Comparison of ENCODE assay signal across 9 cellular contexts in genomic region chr19:14072535-14073231, GRCh38. TPM values are rescaled to one million over a fixed set of nuclear protein-coding genes. Genes with fewer than 3 reads are reported as not detected.
DNase-seq lines count a peak whose midpoint lies in the region; ATAC-seq and TF ChIP-seq lines count a peak whose summit lies in the region.
"Had no signal": no experiment of that assay in that cellular context is flagged by ENCODE, and none has a peak within 500 bp of the region (broad histone marks: within the 10 kb centered on the region; RNA-seq: fewer than 3 reads in every experiment).

Gene MISP3 (plus strand): TSS chr19:14072786. CDS start chr19:14073310, 524 bp downstream.

- no peak for TF ChIP-seq CTCF in parathyroid adenoma (IDR thresholded peaks at IDR 0.05)

- H3K27me3 Mint-ChIP-seq in activated T-cell treated with anti-CD3 and anti-CD28 coated beads, Interleukin-2, amount 50 U/mL, for 72 hours (ENCODE audit: low read depth): no peaks in the 10 kb centered on the region

- peak within 1 kb of the TSS; percentile 98 to 99 for H3K4me3 Mint-ChIP-seq in activated T-cell treated with anti-CD3 and anti-CD28 coated beads, Interleukin-2, amount 50 U/mL, for 72 hours

- DNase-seq in activated T-cell treated with anti-CD3 and anti-CD28 coated beads for 48 hours (ENCODE audit: low read depth) (peak; percentile 42), activated T-cell treated with anti-CD3 and anti-CD28 coated beads for 4 hours (no peak), NCI-H1092 treated with DMSO at 0.1 percent for 48 hours (lab: John Stamatoyannopoulos, UW) (peak; percentile 52), glomerular visceral epithelial cell (ENCODE audit: extremely low spot score) (peak; percentile 36), HCEC 1CT (no peak), A172 (ENCODE audit: low spot score) (no peak)
- DNase-seq in activated T-cell treated with anti-CD3 and anti-CD28 coated beads, Interleukin-2, amount 50 U/mL, for 72 hours: peak; percentile 61 to 66

- peak within 1 kb of the TSS; percentile 99 for H2AFZ ChIP-seq in parathyroid adenoma

- H3K27ac Mint-ChIP-seq in activated T-cell treated with anti-CD3 and anti-CD28 coated beads, Interleukin-2, amount 50 U/mL, for 72 hours: no peak within 1 kb of the TSS

- no peaks in the 10 kb centered on the region for H3K9me3 Mint-ChIP-seq in activated T-cell treated with anti-CD3 and anti-CD28 coated beads, Interleukin-2, amount 50 U/mL, for 72 hours

- H3K36me3 ChIP-seq in parathyroid adenoma (ENCODE audit: control insufficient read depth, insufficient read depth, low read length): no peaks in the 10 kb centered on the region

- H3K4me3 ChIP-seq in parathyroid adenoma (ENCODE audit: low read depth, low read length): peak within 1 kb of the TSS; percentile 90

- H3K27ac ChIP-seq in parathyroid adenoma: peak within 1 kb of the TSS; percentile 97
- H3K27ac ChIP-seq: foreskin keratinocyte had no signal

- peaks cover 0 to 4% of the 10 kb centered on the region in 2 donors for H3K36me3 Mint-ChIP-seq in activated T-cell treated with anti-CD3 and anti-CD28 coated beads, Interleukin-2, amount 50 U/mL, for 72 hours (ENCODE audit: insufficient read depth in 2 of 2)

- peak; percentile 29 to 34 for ATAC-seq in activated T-cell treated with anti-CD3 and anti-CD28 coated beads, Interleukin-2, amount 50 U/mL, for 72 hours (replicated peaks in 1 of 2)

- peaks cover 10% of the 10 kb centered on the region for H3K4me1 Mint-ChIP-seq in activated T-cell treated with anti-CD3 and anti-CD28 coated beads, Interleukin-2, amount 50 U/mL, for 72 hours (ENCODE audit: low read depth)

- peaks cover 6% of the 10 kb centered on the region for H3K4me1 ChIP-seq in parathyroid adenoma
- H3K4me1 ChIP-seq: foreskin keratinocyte had no signal

- no peaks in the 10 kb centered on the region for H3K27me3 ChIP-seq in parathyroid adenoma (ENCODE audit: control insufficient read depth, insufficient read depth, low read length)

- H3K79me2 ChIP-seq in parathyroid adenoma: no peaks in the 10 kb centered on the region

- peak within 1 kb of the TSS; percentile 65 for H3K4me2 ChIP-seq in parathyroid adenoma (ENCODE audit: low read length)

- H3K9ac ChIP-seq in parathyroid adenoma: peak within 1 kb of the TSS; percentile 77

- H3K9me3 ChIP-seq in parathyroid adenoma (ENCODE audit: control insufficient read depth, low read length): no peaks in the 10 kb centered on the region

RNA-seq across cellular contexts. Expression of gene MISP3, which starts in this region (rescaled TPM):
- 1 to 10 TPM; 4.6 to 5.8 TPM for total RNA-seq in activated T-cell treated with anti-CD3 and anti-CD28 coated beads, Interleukin-2, amount 50 U/mL, for 72 hours
- total RNA-seq in A172 (2014; rRNA removed; shearing (Covaris generic)): 0.43 and 2.5 TPM in 2 replicates

Comparison
In these comparisons a context has a peak if more than half of its experiments do, and no peak if none do; other contexts are left out.
1. DNase-seq: peak in activated T-cell treated with anti-CD3 and anti-CD28 coated beads for 48 hours (single experiment), NCI-H1092 treated with DMSO at 0.1 percent for 48 hours (single experiment), activated T-cell treated with anti-CD3 and anti-CD28 coated beads, Interleukin-2, amount 50 U/mL, for 72 hours (2 of 2) and glomerular visceral epithelial cell (single experiment); none in activated T-cell treated with anti-CD3 and anti-CD28 coated beads for 4 hours (single experiment), HCEC 1CT (single experiment) and A172 (single experiment).